ENCODE assay signal across 8 cellular contexts in genomic region chr11:68120212-68121066, GRCh38. TPM values are rescaled to one million over a fixed set of nuclear protein-coding genes. Genes with fewer than 3 reads are reported as not detected.
DNase-seq lines count a peak whose midpoint lies in the region; ATAC-seq and TF ChIP-seq lines count a peak whose summit lies in the region.

No MANE protein-coding gene starts in this region.

- peak overlapping the region; percentile 89 for H3K27ac ChIP-seq in C4-2B
- peak overlapping the region; percentile 60 for H3K27ac ChIP-seq in brain microvascular endothelial cell
- H3K27ac ChIP-seq in skeletal muscle tissue (ENCODE audit: low read depth, low read length), result peak overlapping the region; percentile 51

- no peaks in the 10 kb centered on the region for H3K36me3 Mint-ChIP-seq in T-helper 17 cell (ENCODE audit: low read depth)

- peak overlapping the region; percentile 80 for H3K4me3 Mint-ChIP-seq in T-helper 17 cell

- peaks cover 13 to 37% (median 24%) of the 10 kb centered on the region in 3 donors for H3K4me1 ChIP-seq in skeletal muscle tissue (ENCODE audit: control insufficient read depth in 3 of 3, insufficient read depth in 3 of 3, low read length in 3 of 3)

- no peak for TF ChIP-seq CTCF in C4-2B (conservative IDR thresholded peaks at IDR 0.05)
- TF ChIP-seq CTCF in brain microvascular endothelial cell (IDR thresholded peaks at IDR 0.05; ENCODE audit: low read depth, low read length, missing control alignments), result no peak

- ATAC-seq in GM19351 (IDR thresholded peaks at IDR 0.05; ENCODE audit: unreplicated experiment) (peak; percentile 24), T-helper 17 cell (peak; percentile 56)

- H3K36me3 ChIP-seq in brain microvascular endothelial cell (replicated peaks) (no peaks in the 10 kb centered on the region), skeletal muscle tissue (ENCODE audit: control insufficient read depth in 3 of 3, insufficient read depth in 3 of 3, low read length in 3 of 3) (no peaks in the 10 kb centered on the region)

- no peak overlapping the region for H3K27ac Mint-ChIP-seq in T-helper 17 cell

- no peaks in the 10 kb centered on the region for H3K27me3 Mint-ChIP-seq in T-helper 17 cell

- DNase-seq in HK-2 (ENCODE audit: unreplicated experiment) (peak; percentile 36), T-helper 17 cell (peak; percentile 18 to 31 (median 29)), brain microvascular endothelial cell (no peak), iPS-NIHi7 (ENCODE audit: extremely low spot score) (peak; percentile 64), NCI-H524 treated with DMSO at 0.1 percent for 48 hours (lab: John Stamatoyannopoulos, UW) (no peak)

- peak overlapping the region; percentile 61 for H3K4me3 ChIP-seq in brain microvascular endothelial cell (ENCODE audit: low read depth, low read length)
- peak overlapping the region; percentile 66 to 76 (median 68) for H3K4me3 ChIP-seq in skeletal muscle tissue (ENCODE audit: low read length in 3 of 3)

- H3K9ac ChIP-seq in skeletal muscle tissue (ENCODE audit: low read depth in 1 of 3, low read length in 3 of 3), result peak overlapping the region; percentile 51 to 75 (median 59)

- H3K4me1 Mint-ChIP-seq in T-helper 17 cell, result peaks cover 10% of the 10 kb centered on the region

- H3K9me3 ChIP-seq in T-helper 17 cell (ENCODE audit: control insufficient read depth, low read length, poor library complexity, severe bottlenecking) (no peaks in the 10 kb centered on the region), skeletal muscle tissue (ENCODE audit: control insufficient read depth in 3 of 3, low read length in 3 of 3) (no peaks in the 10 kb centered on the region)

- in situ Hi-C loops in brain microvascular endothelial cell (cut with HindIII; ENCODE audit: low pct_ligation_motif_present, low sequenced_read_pairs), result no loop called here

- H3K27me3 ChIP-seq in brain microvascular endothelial cell (replicated peaks) (no peaks in the 10 kb centered on the region), skeletal muscle tissue (ENCODE audit: control insufficient read depth in 3 of 3, insufficient read depth in 3 of 3, low read length in 3 of 3) (no peaks in the 10 kb centered on the region)

RNA-seq across cellular contexts. Expression of gene CHKA, which starts 0.7 kb away (rescaled TPM):
- 1 to 10 TPM; 7.4 to 9.8 TPM for total RNA-seq in T-helper 17 cell
- total RNA-seq in skeletal muscle tissue, result 8.9 TPM

Comparison
In these comparisons a context has a peak if more than half of its experiments do, and no peak if none do; other contexts are left out.
1. DNase-seq: peak in HK-2 (single experiment), T-helper 17 cell (3 of 3) and iPS-NIHi7 (single experiment); none in brain microvascular endothelial cell (single experiment) and NCI-H524 treated with DMSO at 0.1 percent for 48 hours (single experiment).
2. Peak in every context shown above with its lines, with median percentiles within 50 percentile points of each other: H3K27ac ChIP-seq.